12 cellular contexts compared by ENCODE assay signal in the genomic region with DNA sequence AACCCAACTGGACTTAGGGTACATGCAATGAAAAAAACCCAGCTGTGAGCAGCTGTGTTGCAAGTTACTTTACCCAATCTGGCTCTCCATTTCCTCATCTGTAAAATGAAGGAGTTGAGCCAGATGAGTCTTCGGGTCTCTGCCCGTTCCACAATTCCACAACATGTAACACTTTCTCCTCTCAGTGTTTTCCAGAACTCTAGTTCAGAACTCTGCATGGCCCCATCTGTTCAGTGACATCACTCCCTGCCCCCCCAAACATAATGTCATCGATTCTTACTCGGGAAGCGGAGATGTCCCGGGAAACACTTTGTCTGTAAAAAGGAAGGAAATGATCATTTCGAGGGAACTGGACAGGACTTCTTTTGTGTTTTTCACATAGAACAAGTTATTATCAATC. TPM values are rescaled to one million over a fixed set of nuclear protein-coding genes. Genes with fewer than 3 reads are reported as not detected.
DNase-seq lines count a peak whose midpoint lies in the region; ATAC-seq and TF ChIP-seq lines count a peak whose summit lies in the region.
"Had no signal": no experiment of that assay in that cellular context is flagged by ENCODE, and none has a peak within 500 bp of the region (broad histone marks: within the 10 kb centered on the region; RNA-seq: fewer than 3 reads in every experiment).

No MANE protein-coding gene starts in this region.

- H3K27me3 ChIP-seq in right cardiac atrium (ENCODE audit: control insufficient read depth, insufficient read depth), result no peaks in the 10 kb centered on the region
- H3K27me3 ChIP-seq in skeletal muscle satellite cell (ENCODE audit: control insufficient read depth, insufficient read depth, low read length), result no peaks in the 10 kb centered on the region
- peaks cover 45% of the 10 kb centered on the region for H3K27me3 ChIP-seq in GM23338 (ENCODE audit: insufficient read depth)

- intact Hi-C loops in right cardiac atrium (cut with DNase I), result loop anchor here in 1 of 4 donors (10.0 kb wide), 1 partner anchor 78 kb away; no protein-coding TSS in a partner anchor

- no peak for TF ChIP-seq CTCF in HEK293 (tag by site-specific recombination; IDR thresholded peaks at IDR 0.05)
- no peak for TF ChIP-seq CTCF in GM23338 (conservative IDR thresholded peaks at IDR 0.05; ENCODE audit: low read depth in 2 of 2)

- H3F3A ChIP-seq in GM23338 (replicated peaks; ENCODE audit: low read depth), result no peaks in the 10 kb centered on the region; the same call in 1 of the 2 replicates

- POLR2A ChIA-PET in HEK293 (lab: Yijun Ruan, JAX), result no interaction called here

- H3K4me1 Mint-ChIP-seq in GM23338, result peaks cover 33% of the 10 kb centered on the region

- H3K27me3 Mint-ChIP-seq in GM23338 (ENCODE audit: insufficient read depth, low read depth, poor library complexity), result peaks cover 40% of the 10 kb centered on the region

- H3K4me1 ChIP-seq in HEK293 (ENCODE audit: control insufficient read depth, insufficient read depth, low read length), result peaks cover 4% of the 10 kb centered on the region; the same call in 1 of the 2 replicates
- H3K4me1 ChIP-seq in right cardiac atrium (ENCODE audit: control insufficient read depth, insufficient read depth, low read length), result peaks cover 33% of the 10 kb centered on the region
- peaks cover 74% of the 10 kb centered on the region for H3K4me1 ChIP-seq in skeletal muscle satellite cell (ENCODE audit: control insufficient read depth, insufficient read depth, low read length)
- H3K4me1 ChIP-seq in GM23338 (ENCODE audit: insufficient read depth), result peaks cover 16% of the 10 kb centered on the region

- DNase-seq in dermis blood vessel endothelial cell (peak; percentile 59), right cardiac atrium (peak in 1 of 3 donors; percentile 52), GM23338 (ENCODE audit: low spot score) (no peak)
- DNase-seq: activated CD8-positive, alpha-beta memory T cell treated with anti-CD3 and anti-CD28 coated beads for 24 hours; activated naive CD8-positive, alpha-beta T cell treated with anti-CD3 and anti-CD28 coated beads, Interleukin-2, amount 10 ng/mL, durations not matched to agents 7 days and 5 days; CD8-positive, alpha-beta T cell; NCI-H2107 had no signal

- H3K4me3 Mint-ChIP-seq in GM23338, result no peak overlapping the region
- H3K4me3 Mint-ChIP-seq: activated naive CD8-positive, alpha-beta T cell treated with anti-CD3 and anti-CD28 coated beads, Interleukin-2, amount 10 ng/mL, durations not matched to agents 7 days and 5 days; CD8-positive, alpha-beta T cell had no signal

- H3K9me2 ChIP-seq in GM23338 (ENCODE audit: insufficient read depth), result no peaks in the 10 kb centered on the region

- no peaks in the 10 kb centered on the region; the same call in 2 of the 3 replicates for H3K36me3 Mint-ChIP-seq in GM23338 (ENCODE audit: low read depth)
- H3K36me3 Mint-ChIP-seq: activated naive CD8-positive, alpha-beta T cell treated with anti-CD3 and anti-CD28 coated beads, Interleukin-2, amount 10 ng/mL, durations not matched to agents 7 days and 5 days; CD8-positive, alpha-beta T cell had no signal

- peak overlapping the region; percentile 89 for H3K4me2 ChIP-seq in skeletal muscle satellite cell (ENCODE audit: low read length)
- no peak overlapping the region for H3K4me2 ChIP-seq in GM23338

- H4K20me1 ChIP-seq in GM23338 (replicated peaks; ENCODE audit: insufficient read depth), result peaks cover 9% of the 10 kb centered on the region; the same call in 1 of the 2 replicates

- H3K9me3 ChIP-seq in HEK293 (ENCODE audit: control insufficient read depth, insufficient read depth, low read depth, low read length), result no peaks in the 10 kb centered on the region
- H3K9me3 ChIP-seq in right cardiac atrium (ENCODE audit: control insufficient read depth, low read length), result no peaks in the 10 kb centered on the region
- H3K9me3 ChIP-seq in skeletal muscle satellite cell (replicated peaks; ENCODE audit: low read length), result no peaks in the 10 kb centered on the region

- H3K4me3 ChIP-seq in HEK293 (ENCODE audit: low read depth, low read length) (no peak overlapping the region), right cardiac atrium (ENCODE audit: low read length) (no peak overlapping the region), skeletal muscle satellite cell (ENCODE audit: low read length) (peak overlapping the region; percentile 82), GM23338 (no peak overlapping the region)

- CTCF ChIA-PET in HEK293 (lab: Yijun Ruan, JAX), result interaction anchor here (1.1 to 8.2 kb wide), 4 partner anchors 30 to 142 kb away, joined by 4 to 90 read pairs (median 6); no protein-coding TSS in a partner anchor

- WGBS in right cardiac atrium, result 33% methylated on average over 7 of the region's 7 CpGs

- no peak overlapping the region for H3K27ac ChIP-seq in HEK293 (ENCODE audit: extremely low read depth, low read depth, low read length)
- peak overlapping the region; percentile 64 for H3K27ac ChIP-seq in right cardiac atrium (ENCODE audit: low read length)
- no peak overlapping the region for H3K27ac ChIP-seq in GM23338 (ENCODE audit: low read depth)

- H3K36me3 ChIP-seq in HEK293 (ENCODE audit: control insufficient read depth in 2 of 2, insufficient read depth in 1 of 2, low read length in 2 of 2) (peaks cover 0 to 2% of the 10 kb centered on the region in 2 experiments; a peak in 1 of 3 replicates), skeletal muscle satellite cell (ENCODE audit: insufficient read depth, low read length) (no peaks in the 10 kb centered on the region), GM23338 (ENCODE audit: insufficient read depth) (no peaks in the 10 kb centered on the region)

- peak; percentile 3 to 15 for ATAC-seq in right cardiac atrium
- no peak for ATAC-seq in GM23338
- no peak for ATAC-seq in esophagus mucosa
- no peak for ATAC-seq in GM19351 (IDR thresholded peaks at IDR 0.05; ENCODE audit: unreplicated experiment)
- ATAC-seq in GM19328 (IDR thresholded peaks at IDR 0.05; ENCODE audit: unreplicated experiment), result no peak
- ATAC-seq: CD8-positive, alpha-beta T cell had no signal

- no peak overlapping the region for H3K27ac Mint-ChIP-seq in GM23338
- H3K27ac Mint-ChIP-seq: activated naive CD8-positive, alpha-beta T cell treated with anti-CD3 and anti-CD28 coated beads, Interleukin-2, amount 10 ng/mL, durations not matched to agents 7 days and 5 days; CD8-positive, alpha-beta T cell had no signal

- H3K9ac ChIP-seq in skeletal muscle satellite cell (ENCODE audit: low read depth, low read length), result peak overlapping the region; percentile 76

- H3K9me3 Mint-ChIP-seq in GM23338, result no peaks in the 10 kb centered on the region
- H3K9me3 Mint-ChIP-seq: activated naive CD8-positive, alpha-beta T cell treated with anti-CD3 and anti-CD28 coated beads, Interleukin-2, amount 10 ng/mL, durations not matched to agents 7 days and 5 days; CD8-positive, alpha-beta T cell had no signal

- H3K79me2 ChIP-seq in GM23338 (replicated peaks; ENCODE audit: insufficient read depth), result no peaks in the 10 kb centered on the region

- no peak overlapping the region for H2AFZ ChIP-seq in GM23338

TF ChIP-seq in HEK293, 187 proteins besides CTCF, POLR2A, EP300 and RAD21 (continues in another document):
- TF ChIP-seq, protein P1, sequence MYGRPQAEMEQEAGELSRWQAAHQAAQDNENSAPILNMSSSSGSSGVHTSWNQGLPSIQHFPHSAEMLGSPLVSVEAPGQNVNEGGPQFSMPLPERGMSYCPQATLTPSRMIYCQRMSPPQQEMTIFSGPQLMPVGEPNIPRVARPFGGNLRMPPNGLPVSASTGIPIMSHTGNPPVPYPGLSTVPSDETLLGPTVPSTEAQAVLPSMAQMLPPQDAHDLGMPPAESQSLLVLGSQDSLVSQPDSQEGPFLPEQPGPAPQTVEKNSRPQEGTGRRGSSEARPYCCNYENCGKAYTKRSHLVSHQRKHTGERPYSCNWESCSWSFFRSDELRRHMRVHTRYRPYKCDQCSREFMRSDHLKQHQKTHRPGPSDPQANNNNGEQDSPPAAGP (tag by site-specific recombination; IDR thresholded peaks at IDR 0.05), result no peak
- peak; percentile 63 for TF ChIP-seq ZNF629 (tag by site-specific recombination; IDR thresholded peaks at IDR 0.05)
- no peak for TF ChIP-seq ZNF132 (tag by site-specific recombination; IDR thresholded peaks at IDR 0.05; ENCODE audit: borderline replicate concordance)
- TF ChIP-seq ZNF580 (tag by site-specific recombination; IDR thresholded peaks at IDR 0.05), result no peak
- no peak for TF ChIP-seq ZNF157 (tag by site-specific recombination; IDR thresholded peaks at IDR 0.05)
- TF ChIP-seq ZNF391 (tag by site-specific recombination; IDR thresholded peaks at IDR 0.05; ENCODE audit: borderline replicate concordance, low read depth), result no peak

TF ChIP-seq in GM23338, 12 proteins besides CTCF, POLR2A, EP300 and RAD21 (continues in another document):
- no peak for TF ChIP-seq ZNF331 (CRISPR knock-in tag; IDR thresholded peaks at IDR 0.05; ENCODE audit: low read depth)
- no peak for TF ChIP-seq EZH2phosphoT487 (IDR thresholded peaks at IDR 0.05; ENCODE audit: unreplicated experiment)
- no peak for TF ChIP-seq POLR2AphosphoS5 (IDR thresholded peaks at IDR 0.05; ENCODE audit: low read depth)
- TF ChIP-seq NANOG (IDR thresholded peaks at IDR 0.05; ENCODE audit: borderline replicate concordance), result no peak
- TF ChIP-seq JUNB (IDR thresholded peaks at IDR 0.05; ENCODE audit: unreplicated experiment), result no peak
- no peak for TF ChIP-seq ETS1 (IDR thresholded peaks at IDR 0.05)
- no peak for TF ChIP-seq CREB1 (CRISPR knock-in tag; IDR thresholded peaks at IDR 0.05; ENCODE audit: low read depth)
- TF ChIP-seq EZH2 (IDR thresholded peaks at IDR 0.05; ENCODE audit: low read depth, unreplicated experiment), result no peak
- TF ChIP-seq ZNF114 (CRISPR knock-in tag; IDR thresholded peaks at IDR 0.05), result no peak

RNA-seq across cellular contexts. Expression of gene SH3PXD2A, which starts 2.5 kb away (rescaled TPM):
- total RNA-seq in dermis blood vessel endothelial cell (2.4 and 3.9 TPM in 2 replicates), right cardiac atrium (10 to 100 TPM; 30.2 to 31.7 (median 31.0) TPM), esophagus mucosa (34.0 TPM)
- polyA plus RNA-seq in right cardiac atrium (13.5 TPM), GM23338 (2016; fragmentation: Nextera tagmentation; extraction: Ambion mirVana) (1.8 and 1.9 TPM in 2 replicates)
- 14.4 and 17.0 TPM in 2 replicates for total RNA-seq in skeletal muscle satellite cell (2012; rRNA removed)
- total RNA-seq in GM23338 (2014; rRNA removed; shearing (Covaris generic)), result 4.6 and 5.0 TPM in 2 replicates

Comparison
In these comparisons a context has a peak if more than half of its experiments do, and no peak if none do; other contexts are left out.
1. ATAC-seq: peak in right cardiac atrium (2 of 2); none in GM23338 (single experiment), esophagus mucosa (single experiment), GM19351 (single experiment) and GM19328 (single experiment).